ENCODE assay signal across 8 cellular contexts in genomic region chr12:89040146-89040964, GRCh38.
DNase-seq lines count a peak whose midpoint lies in the region; ATAC-seq and TF ChIP-seq lines count a peak whose summit lies in the region.

No MANE protein-coding gene starts in this region.

- POLR2A ChIA-PET in activated CD4-positive, alpha-beta T cell treated with anti-CD3 and anti-CD28 coated beads for 36 hours (lab: Charles Lee) = interaction anchor here (0.7 to 1.2 kb wide), 6 partner anchors 24 to 309 kb away, joined by 3 to 5 read pairs (median 3); no protein-coding TSS in a partner anchor

- H3K27ac Mint-ChIP-seq in activated CD4-positive, alpha-beta T cell treated with anti-CD3 and anti-CD28 coated beads for 36 hours = peak overlapping the region; percentile 99
- peak overlapping the region; percentile 65 to 76 for H3K27ac Mint-ChIP-seq in effector memory CD8-positive, alpha-beta T cell
- H3K27ac Mint-ChIP-seq in glutamatergic neuron (ENCODE audit: unreplicated experiment) = no peak overlapping the region

- no peaks in the 10 kb centered on the region for H3K27me3 Mint-ChIP-seq in activated CD4-positive, alpha-beta T cell treated with anti-CD3 and anti-CD28 coated beads for 36 hours
- H3K27me3 Mint-ChIP-seq in effector memory CD8-positive, alpha-beta T cell = no peaks in the 10 kb centered on the region
- no peaks in the 10 kb centered on the region for H3K27me3 Mint-ChIP-seq in glutamatergic neuron (ENCODE audit: unreplicated experiment)

- intact Hi-C loops in activated CD4-positive, alpha-beta T cell treated with anti-CD3 and anti-CD28 coated beads for 36 hours (cut with DNase I, micrococcal nuclease) = loop anchor here (1.0 to 5.0 kb wide), 16 partner anchors 21 to 1240 kb away; partner anchors contain the start of genes DUSP6 (in 2 of the 2) and POC1B (in 2 of the 2)

- H3K4me3 Mint-ChIP-seq in activated CD4-positive, alpha-beta T cell treated with anti-CD3 and anti-CD28 coated beads for 36 hours = peak overlapping the region; percentile 40
- peak overlapping the region; percentile 5 to 63 for H3K4me3 Mint-ChIP-seq in effector memory CD8-positive, alpha-beta T cell
- H3K4me3 Mint-ChIP-seq in glutamatergic neuron (ENCODE audit: unreplicated experiment) = no peak overlapping the region

- H3K36me3 Mint-ChIP-seq in activated CD4-positive, alpha-beta T cell treated with anti-CD3 and anti-CD28 coated beads for 36 hours (ENCODE audit: low read depth) = peaks cover 10% of the 10 kb centered on the region
- no peaks in the 10 kb centered on the region for H3K36me3 Mint-ChIP-seq in effector memory CD8-positive, alpha-beta T cell (ENCODE audit: insufficient read depth)
- peaks cover 4% of the 10 kb centered on the region for H3K36me3 Mint-ChIP-seq in glutamatergic neuron (ENCODE audit: unreplicated experiment)

- DNase-seq in CD1c-positive myeloid dendritic cell (ENCODE audit: extremely low spot score) = peak; percentile 52
- peak; percentile 92 for DNase-seq in activated CD4-positive, alpha-beta T cell treated with anti-CD3 and anti-CD28 coated beads for 36 hours
- peak; percentile 24 to 29 (median 27) for DNase-seq in effector memory CD8-positive, alpha-beta T cell
- DNase-seq in stimulated activated CD8-positive, alpha-beta memory T cell treated with anti-CD3 and anti-CD28 coated beads, Interleukin-7, amount 100 ng/mL, for 1 hour (ENCODE audit: low read depth in 2 of 2) = peak; percentile 26 to 33
- no peak for DNase-seq in NOMO-1 treated with dmso at 0.1 percent for 144 hours (lab: John Stamatoyannopoulos, UW; ENCODE audit: unreplicated experiment)
- no peak for DNase-seq in glutamatergic neuron

- H3K9me3 Mint-ChIP-seq in activated CD4-positive, alpha-beta T cell treated with anti-CD3 and anti-CD28 coated beads for 36 hours (ENCODE audit: low read depth) = peaks cover 13% of the 10 kb centered on the region
- no peaks in the 10 kb centered on the region for H3K9me3 Mint-ChIP-seq in effector memory CD8-positive, alpha-beta T cell
- H3K9me3 Mint-ChIP-seq in glutamatergic neuron (ENCODE audit: unreplicated experiment) = peaks cover 1% of the 10 kb centered on the region

- CTCF ChIA-PET in activated CD4-positive, alpha-beta T cell treated with anti-CD3 and anti-CD28 coated beads for 36 hours (lab: Charles Lee) = interaction anchor here (0.7 to 4.8 kb wide), 10 partner anchors 9 to 426 kb away, joined by 3 to 48 read pairs (median 3); no protein-coding TSS in a partner anchor

- TF ChIP-seq CTCF in glutamatergic neuron (IDR thresholded peaks at IDR 0.05; ENCODE audit: partially characterized antibody, unreplicated experiment) = no peak

- peaks cover 54% of the 10 kb centered on the region for H3K4me1 Mint-ChIP-seq in activated CD4-positive, alpha-beta T cell treated with anti-CD3 and anti-CD28 coated beads for 36 hours
- H3K4me1 Mint-ChIP-seq in effector memory CD8-positive, alpha-beta T cell (ENCODE audit: low read depth in 2 of 2) = peaks cover 22 to 26% of the 10 kb centered on the region in 2 donors
- H3K4me1 Mint-ChIP-seq in glutamatergic neuron (ENCODE audit: low read depth, unreplicated experiment) = no peaks in the 10 kb centered on the region

- ATAC-seq in GM19468 (IDR thresholded peaks at IDR 0.05; ENCODE audit: extremely low read depth, unreplicated experiment) = peak; percentile 96
- peak; percentile 97 for ATAC-seq in HG03520 (IDR thresholded peaks at IDR 0.05; ENCODE audit: unreplicated experiment)
- ATAC-seq in activated CD4-positive, alpha-beta T cell treated with anti-CD3 and anti-CD28 coated beads for 36 hours = peak; percentile 78
- ATAC-seq in effector memory CD8-positive, alpha-beta T cell (replicated peaks) = peak; percentile 97

Comparison
In these comparisons a context has a peak if more than half of its experiments do, and no peak if none do; other contexts are left out.
1. DNase-seq: peak in CD1c-positive myeloid dendritic cell (single experiment), activated CD4-positive, alpha-beta T cell treated with anti-CD3 and anti-CD28 coated beads for 36 hours (single experiment), effector memory CD8-positive, alpha-beta T cell (3 of 3) and stimulated activated CD8-positive, alpha-beta memory T cell treated with anti-CD3 and anti-CD28 coated beads, Interleukin-7, amount 100 ng/mL, for 1 hour (2 of 2); none in NOMO-1 treated with dmso at 0.1 percent for 144 hours (single experiment) and glutamatergic neuron (single experiment).
2. Peak in every context shown above with its lines, with median percentiles within 50 percentile points of each other: ATAC-seq.